ENCODE assay signal across 1 cellular context in the genomic region with DNA sequence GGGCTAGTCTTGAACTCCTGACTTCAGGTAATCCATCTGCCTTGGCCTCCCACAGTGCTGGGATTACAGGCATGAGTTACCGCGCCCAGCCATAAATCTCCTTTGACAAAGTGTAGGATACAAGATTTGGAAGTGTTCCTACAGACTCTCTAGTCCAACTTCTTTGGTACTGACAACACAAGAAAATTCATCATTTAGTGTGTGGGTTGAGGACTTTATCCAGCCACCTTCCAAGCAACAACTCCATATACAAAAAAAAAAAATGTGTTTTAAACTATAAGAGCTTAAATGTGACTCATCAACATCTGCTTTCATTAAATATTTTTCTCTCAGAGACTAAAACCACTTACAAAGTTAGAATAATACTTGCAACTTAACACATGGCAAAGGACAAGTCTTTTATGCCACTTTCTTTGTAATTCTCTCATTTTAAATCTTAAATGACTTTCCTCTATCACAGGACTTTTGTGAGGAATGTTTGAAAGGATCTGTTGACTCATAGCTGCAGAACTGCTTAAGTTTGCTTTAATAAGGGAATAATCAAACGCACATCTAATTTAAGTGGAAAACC.
TF ChIP-seq lines count a peak whose summit lies in the region.

No MANE protein-coding gene starts in this region.

TF ChIP-seq in SK-N-SH, 30 proteins besides CTCF, POLR2A, EP300 and RAD21 (continued from another document):
- TF ChIP-seq NRF1 (IDR thresholded peaks at IDR 0.05; ENCODE audit: low read depth, low read length), result no peak
- TF ChIP-seq FOXJ3 (CRISPR knock-in tag; IDR thresholded peaks at IDR 0.05), result no peak
